ENCODE assay signal across 11 cellular contexts in genomic region chr20:62906209-62906608, GRCh38.
"Had no signal": no experiment of that assay in that cellular context is flagged by ENCODE, and none has a peak within 500 bp of the region (broad histone marks: within the 10 kb centered on the region; RNA-seq: fewer than 3 reads in every experiment).

No MANE protein-coding gene starts in this region.

- H3K27ac Mint-ChIP-seq: activated naive CD4-positive, alpha-beta T cell treated with anti-CD3 and anti-CD28 coated beads for 36 hours had no signal

- H3K27ac ChIP-seq: body of pancreas, tibial artery had no signal

- H3K4me3 Mint-ChIP-seq: activated naive CD4-positive, alpha-beta T cell treated with anti-CD3 and anti-CD28 coated beads for 36 hours; activated T-helper 17 cell treated with anti-CD3 and anti-CD28 coated beads, Interleukin-2, amount 50 U/mL, for 72 hours had no signal

- DNase-seq: activated CD4-positive, alpha-beta T cell treated with anti-CD3 and anti-CD28 coated beads for 48 hours; activated naive CD4-positive, alpha-beta T cell treated with anti-CD3 and anti-CD28 coated beads for 36 hours; glutamatergic neuron; left colon; mesenchymal stem cell; stimulated activated CD4-positive, alpha-beta T cell treated with anti-CD3 and anti-CD28 coated beads, Interleukin-4, amount 100 ng/mL, for 24 hours; T1000 had no signal

- H3K4me3 ChIP-seq: body of pancreas, tibial artery had no signal

- H3K27me3 ChIP-seq: body of pancreas, tibial artery had no signal

- H3K9me3 Mint-ChIP-seq: activated naive CD4-positive, alpha-beta T cell treated with anti-CD3 and anti-CD28 coated beads for 36 hours; activated T-helper 17 cell treated with anti-CD3 and anti-CD28 coated beads, Interleukin-2, amount 50 U/mL, for 72 hours had no signal

- H3K9me3 ChIP-seq: body of pancreas, tibial artery had no signal

- ATAC-seq: activated T-helper 17 cell treated with anti-CD3 and anti-CD28 coated beads, Interleukin-2, amount 50 U/mL, for 72 hours; body of pancreas; esophagus mucosa; left colon had no signal

- H3K27me3 Mint-ChIP-seq: activated T-helper 17 cell treated with anti-CD3 and anti-CD28 coated beads, Interleukin-2, amount 50 U/mL, for 72 hours had no signal
